In the genomic region with DNA sequence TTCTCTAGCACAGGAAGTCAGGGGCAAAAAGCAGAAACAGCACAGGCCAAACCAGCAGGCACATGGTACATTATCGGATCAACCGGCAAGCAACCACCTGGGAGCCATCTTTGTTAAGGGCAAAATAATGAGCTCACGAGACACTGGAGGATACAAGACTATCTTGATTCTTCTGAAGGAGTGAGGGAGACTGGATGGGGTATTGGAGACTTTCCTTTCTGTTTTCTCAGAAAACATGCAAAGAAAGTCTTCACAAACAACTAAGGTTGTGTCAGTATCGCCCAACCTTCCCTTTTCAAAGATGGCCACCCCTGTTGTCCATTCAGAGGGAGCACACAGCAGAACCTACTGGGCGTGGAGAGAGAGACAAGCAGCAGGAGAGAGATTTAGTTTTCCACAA, we compare ENCODE assay signal across 1 cellular context.
A peak's percentile ranks its signal among the peaks of the same experiment; 100 is the strongest.
TF ChIP-seq lines count a peak whose summit lies in the region.

No MANE protein-coding gene starts in this region.

TF ChIP-seq in K562, 482 proteins besides CTCF, POLR2A, EP300 and RAD21 (continued from another document and continues in another):
- TF ChIP-seq ZBTB11 (CRISPR knock-in tag; IDR thresholded peaks at IDR 0.05) (0 out of 6 replicates have a peak, but pooled peaks of 1 of the 3 experiments have one; percentile 24), SMAD4 (CRISPR knock-in tag; conservative IDR thresholded peaks at IDR 0.05) (0 out of 2 replicates have a peak, but pooled peaks have one; percentile 20), ZFP1 (CRISPR knock-in tag; IDR thresholded peaks at IDR 0.05) (no peak), ZEB2 (IDR thresholded peaks at IDR 0.05) (no peak), MGA (IDR thresholded peaks at IDR 0.05) (peak; percentile 38; the same call in 1 of the 2 replicates), DMBX1 (CRISPR knock-in tag; IDR thresholded peaks at IDR 0.05; ENCODE audit: borderline replicate concordance) (peak; percentile 63; the same call in 1 of the 2 replicates), SRSF1 (IDR thresholded peaks at IDR 0.05; ENCODE audit: low read depth, low read length) (no peak), NR4A1 (CRISPR knock-in tag; IDR thresholded peaks at IDR 0.05) (no peak), NR4A1 (tag; IDR thresholded peaks at IDR 0.05) (peak; percentile 87), JUND (IDR thresholded peaks at IDR 0.05; ENCODE audit: borderline replicate concordance, low read depth, low read length) (no peak), JUND (tag; IDR thresholded peaks at IDR 0.05; ENCODE audit: borderline replicate concordance, low read depth, low read length) (no peak), ZNF75A (CRISPR knock-in tag; IDR thresholded peaks at IDR 0.05) (no peak), ZNF589 (CRISPR knock-in tag; IDR thresholded peaks at IDR 0.05; ENCODE audit: low read depth) (peak; percentile 39; the same call in 1 of the 2 replicates), POLR3G (IDR thresholded peaks at IDR 0.05; ENCODE audit: extremely low read depth, insufficient read length, insufficient replicate concordance) (no peak), BCLAF1 (IDR thresholded peaks at IDR 0.05; ENCODE audit: borderline replicate concordance in 1 of 2, control insufficient read depth in 1 of 2, low read depth in 2 of 2, low read length in 1 of 2) (no peak), CREB5 (CRISPR knock-in tag; IDR thresholded peaks at IDR 0.05) (no peak), CBX5 (IDR thresholded peaks at IDR 0.05; ENCODE audit: borderline replicate concordance, low read depth) (no peak), RAD51 (IDR thresholded peaks at IDR 0.05; ENCODE audit: borderline replicate concordance, low read depth) (no peak), XRCC5 (IDR thresholded peaks at IDR 0.05; ENCODE audit: low read depth, low read length) (no peak), NCOA2 (IDR thresholded peaks at IDR 0.05; ENCODE audit: partially characterized antibody in 2 of 2) (no peak)
- TF ChIP-seq, protein P1, sequence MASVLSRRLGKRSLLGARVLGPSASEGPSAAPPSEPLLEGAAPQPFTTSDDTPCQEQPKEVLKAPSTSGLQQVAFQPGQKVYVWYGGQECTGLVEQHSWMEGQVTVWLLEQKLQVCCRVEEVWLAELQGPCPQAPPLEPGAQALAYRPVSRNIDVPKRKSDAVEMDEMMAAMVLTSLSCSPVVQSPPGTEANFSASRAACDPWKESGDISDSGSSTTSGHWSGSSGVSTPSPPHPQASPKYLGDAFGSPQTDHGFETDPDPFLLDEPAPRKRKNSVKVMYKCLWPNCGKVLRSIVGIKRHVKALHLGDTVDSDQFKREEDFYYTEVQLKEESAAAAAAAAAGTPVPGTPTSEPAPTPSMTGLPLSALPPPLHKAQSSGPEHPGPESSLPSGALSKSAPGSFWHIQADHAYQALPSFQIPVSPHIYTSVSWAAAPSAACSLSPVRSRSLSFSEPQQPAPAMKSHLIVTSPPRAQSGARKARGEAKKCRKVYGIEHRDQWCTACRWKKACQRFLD (CRISPR knock-in tag; IDR thresholded peaks at IDR 0.05) = peak; percentile 83
- TF ChIP-seq, protein P2, sequence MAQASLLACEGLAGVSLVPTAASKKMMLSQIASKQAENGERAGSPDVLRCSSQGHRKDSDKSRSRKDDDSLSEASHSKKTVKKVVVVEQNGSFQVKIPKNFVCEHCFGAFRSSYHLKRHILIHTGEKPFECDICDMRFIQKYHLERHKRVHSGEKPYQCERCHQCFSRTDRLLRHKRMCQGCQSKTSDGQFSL (CRISPR knock-in tag; IDR thresholded peaks at IDR 0.05) = no peak
- TF ChIP-seq, protein P2 (tag; IDR thresholded peaks at IDR 0.05) = 0 out of 4 replicates have a peak, but pooled peaks of 1 of the 2 experiments have one; percentile 29
- TF ChIP-seq, protein P3, sequence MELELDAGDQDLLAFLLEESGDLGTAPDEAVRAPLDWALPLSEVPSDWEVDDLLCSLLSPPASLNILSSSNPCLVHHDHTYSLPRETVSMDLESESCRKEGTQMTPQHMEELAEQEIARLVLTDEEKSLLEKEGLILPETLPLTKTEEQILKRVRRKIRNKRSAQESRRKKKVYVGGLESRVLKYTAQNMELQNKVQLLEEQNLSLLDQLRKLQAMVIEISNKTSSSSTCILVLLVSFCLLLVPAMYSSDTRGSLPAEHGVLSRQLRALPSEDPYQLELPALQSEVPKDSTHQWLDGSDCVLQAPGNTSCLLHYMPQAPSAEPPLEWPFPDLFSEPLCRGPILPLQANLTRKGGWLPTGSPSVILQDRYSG (tag; conservative IDR thresholded peaks at IDR 0.05; ENCODE audit: low read depth) = peak; percentile 86
